ENCODE assay signal across 26 cellular contexts in the genomic region with DNA sequence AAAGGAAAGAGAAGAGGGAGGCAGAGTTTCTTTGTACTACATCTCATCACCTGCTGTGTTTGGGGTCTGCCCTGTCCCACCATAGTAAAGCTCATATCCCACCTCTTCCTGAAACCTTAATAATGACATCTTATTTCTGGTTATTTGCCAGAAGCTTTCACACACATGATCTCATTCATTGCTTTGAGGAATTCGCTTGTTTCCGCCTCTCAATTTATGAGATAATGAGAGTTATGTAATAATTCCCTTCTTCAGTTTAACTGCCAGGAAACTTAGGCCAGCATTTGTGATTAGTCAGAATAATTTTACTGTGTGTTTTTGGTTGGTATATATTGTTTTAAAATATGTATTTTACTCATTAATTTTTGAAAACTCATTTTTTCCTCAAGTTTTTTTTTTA.
A peak's percentile ranks its signal among the peaks of the same experiment; 100 is the strongest.
DNase-seq lines count a peak whose midpoint lies in the region; ATAC-seq and TF ChIP-seq lines count a peak whose summit lies in the region.
"Had no signal": no experiment of that assay in that cellular context is flagged by ENCODE, and none has a peak within 500 bp of the region (broad histone marks: within the 10 kb centered on the region; RNA-seq: fewer than 3 reads in every experiment).

No MANE protein-coding gene starts in this region.

- ATAC-seq in GM21529 (IDR thresholded peaks at IDR 0.05; ENCODE audit: unreplicated experiment) (no peak), upper lobe of right lung (no peak), right lobe of liver (no peak)
- ATAC-seq: activated naive CD4-positive, alpha-beta T cell treated with anti-CD3 and anti-CD28 coated beads, Interleukin-2, amount 50 U/mL, for 72 hours; left colon; stimulated activated effector memory CD8-positive, alpha-beta T cell treated with anti-CD3 and anti-CD28 coated beads, Interleukin-12 subunit alpha, Interleukin-12 subunit beta, amount 100 ng/mL, for 72 hours had no signal

- no peak overlapping the region for H3K18ac ChIP-seq in mesenchymal stem cell (ENCODE audit: low read depth in 1 of 2, low read length in 2 of 2)

- TF ChIP-seq CTCF in SU-DHL-6 (IDR thresholded peaks at IDR 0.05; ENCODE audit: insufficient read depth, low read length, poor library complexity, severe bottlenecking) (no peak), upper lobe of right lung (IDR thresholded peaks at IDR 0.05) (no peak), right lobe of liver (IDR thresholded peaks at IDR 0.05) (no peak)

- intact Hi-C loops in upper lobe of right lung (cut with DNase I) = no loop called here
- intact Hi-C loops in right lobe of liver (cut with DNase I) = no loop called here

- TF ChIP-seq POLR2A in right lobe of liver (IDR thresholded peaks at IDR 0.05) = no peak

- H3K9ac ChIP-seq in SU-DHL-6 (ENCODE audit: low read length) (no peak overlapping the region), mesenchymal stem cell (ENCODE audit: low read length) (no peak overlapping the region)

- H3F3A ChIP-seq in SU-DHL-6 (ENCODE audit: insufficient read depth) = peaks cover 28% of the 10 kb centered on the region; the same call in 1 of the 2 replicates

- no peak overlapping the region for H2BK120ac ChIP-seq in mesenchymal stem cell (ENCODE audit: low read depth, low read length)

- H3K79me1 ChIP-seq in mesenchymal stem cell (replicated peaks; ENCODE audit: low read length, poor library complexity, severe bottlenecking) = no peaks in the 10 kb centered on the region

- H2AFZ ChIP-seq in SU-DHL-6 (ENCODE audit: low read depth, low read length, severe bottlenecking) (no peak overlapping the region), mesenchymal stem cell (ENCODE audit: low read depth, low read length) (no peak overlapping the region)

- H2BK15ac ChIP-seq in mesenchymal stem cell (ENCODE audit: low read depth, poor library complexity, severe bottlenecking) = no peak overlapping the region

- no peaks in the 10 kb centered on the region for H3K36me3 ChIP-seq in SU-DHL-6 (ENCODE audit: low read length)
- H3K36me3 ChIP-seq in mesenchymal stem cell (ENCODE audit: control insufficient read depth in 1 of 2, insufficient read depth in 2 of 2, low read depth in 1 of 2, low read length in 2 of 2) = no peaks in the 10 kb centered on the region
- H3K36me3 ChIP-seq in upper lobe of right lung = no peaks in the 10 kb centered on the region
- H3K36me3 ChIP-seq in right lobe of liver = no peaks in the 10 kb centered on the region
- H3K36me3 ChIP-seq: breast epithelium, sigmoid colon, SJCRH30, transverse colon had no signal

- H2BK5ac ChIP-seq in mesenchymal stem cell (ENCODE audit: low read depth, low read length, poor library complexity, severe bottlenecking) = no peak overlapping the region

- H3K27ac ChIP-seq in SU-DHL-6 (ENCODE audit: low read depth, low read length) (peak overlapping the region; percentile 96), mesenchymal stem cell (ENCODE audit: low read length, poor library complexity, severe bottlenecking) (no peak overlapping the region), upper lobe of right lung (no peak overlapping the region), right lobe of liver (no peak overlapping the region)
- H3K27ac ChIP-seq: breast epithelium, SJCRH30 had no signal

- H3K23ac ChIP-seq in mesenchymal stem cell (ENCODE audit: low read length in 2 of 2) = no peak overlapping the region

- H3K4me3 ChIP-seq in SU-DHL-6 (ENCODE audit: insufficient read depth, low read length, poor library complexity, severe bottlenecking) (no peak overlapping the region), mesenchymal stem cell (ENCODE audit: insufficient read depth in 1 of 2, low read depth in 1 of 2, low read length in 2 of 2) (no peak overlapping the region), upper lobe of right lung (no peak overlapping the region), right lobe of liver (no peak overlapping the region)
- H3K4me3 ChIP-seq: breast epithelium, sigmoid colon, SJCRH30, transverse colon had no signal

- DNase-seq in ELR (ENCODE audit: low read depth) = peak; percentile 46
- peak; percentile 66 for DNase-seq in MV-4-11 (lab: John Stamatoyannopoulos, UW)
- no peak for DNase-seq in mesenchymal stem cell
- no peak for DNase-seq in upper lobe of right lung
- no peak for DNase-seq in SKM-1 treated with dmso at 0.1 percent for 144 hours (lab: John Stamatoyannopoulos, UW; ENCODE audit: unreplicated experiment)
- DNase-seq in right lobe of liver = no peak
- DNase-seq: activated B cell treated with CpG ODN at 0.5 μM for 24 hours; activated CD4-positive, alpha-beta T cell treated with anti-CD3 and anti-CD28 coated beads, Interleukin-2, amount 10 ng/mL, durations not matched to agents 7 days and 5 days; C1 segment of cervical spinal cord; COR-L47; GOT3; immature natural killer cell; left colon; NCI-H1105 treated with DMSO at 0.1 percent for 48 hours; NCI-H187 treated with DMSO at 0.1 percent for 48 hours; NCI-H2171 treated with DMSO at 0.1 percent for 48 hours; NCI-H526 treated with DMSO at 0.1 percent for 48 hours; nephron progenitor cell; sigmoid colon; SJCRH30; transverse colon had no signal

- peak overlapping the region; percentile 4 to 80 for H2BK12ac ChIP-seq in mesenchymal stem cell (ENCODE audit: low read length in 2 of 2)

- H4K8ac ChIP-seq in mesenchymal stem cell (ENCODE audit: low read length) = no peak overlapping the region

- H3K4ac ChIP-seq in mesenchymal stem cell (ENCODE audit: low read depth in 1 of 2, low read length in 2 of 2) = peak overlapping the region in 1 of 2 experiments; percentile 40

- H2AK5ac ChIP-seq in mesenchymal stem cell (ENCODE audit: low read length, severe bottlenecking) = no peak overlapping the region

- H3K4me1 ChIP-seq in mesenchymal stem cell (ENCODE audit: control insufficient read depth, insufficient read depth, low read depth, low read length) (peaks cover 13% of the 10 kb centered on the region), upper lobe of right lung (peaks cover 13% of the 10 kb centered on the region), right lobe of liver (no peaks in the 10 kb centered on the region)
- H3K4me1 ChIP-seq: breast epithelium, SJCRH30 had no signal

- no peak overlapping the region for H3K14ac ChIP-seq in mesenchymal stem cell (ENCODE audit: low read length in 2 of 2)

- no peaks in the 10 kb centered on the region for H3K9me3 ChIP-seq in SU-DHL-6 (ENCODE audit: insufficient read depth, low read length)
- H3K9me3 ChIP-seq in mesenchymal stem cell (ENCODE audit: control insufficient read depth, low read length) = no peaks in the 10 kb centered on the region
- H3K9me3 ChIP-seq in upper lobe of right lung = no peaks in the 10 kb centered on the region
- H3K9me3 ChIP-seq in right lobe of liver = no peaks in the 10 kb centered on the region
- H3K9me3 ChIP-seq: breast epithelium, sigmoid colon, SJCRH30, transverse colon had no signal

- H3K27me3 ChIP-seq in SU-DHL-6 (ENCODE audit: low read length) (no peaks in the 10 kb centered on the region), mesenchymal stem cell (ENCODE audit: control insufficient read depth in 1 of 2, insufficient read depth in 1 of 2, low read length in 2 of 2) (no peaks in the 10 kb centered on the region), upper lobe of right lung (no peaks in the 10 kb centered on the region), right lobe of liver (no peaks in the 10 kb centered on the region)
- H3K27me3 ChIP-seq: breast epithelium, sigmoid colon, transverse colon had no signal

- H4K91ac ChIP-seq in mesenchymal stem cell (ENCODE audit: low read length) = no peak overlapping the region

- no CpG with 5 or more reads among the region's 2 CpGs for WGBS in mesenchymal stem cell
- 52% methylated on average over 2 of the region's 2 CpGs for WGBS in right lobe of liver (ENCODE audit: insufficient coverage, low coverage, low lambda C conversion rate, missing lambda C conversion rate)

- no peaks in the 10 kb centered on the region for H3K9me2 ChIP-seq in SU-DHL-6 (replicated peaks; ENCODE audit: insufficient read depth, low read length)

- no peaks in the 10 kb centered on the region for H3K79me2 ChIP-seq in SU-DHL-6 (ENCODE audit: insufficient read depth, low read length)

- no peaks in the 10 kb centered on the region for H4K20me1 ChIP-seq in SU-DHL-6 (ENCODE audit: low read depth, low read length)

- H3K4me2 ChIP-seq in SU-DHL-6 (ENCODE audit: low read depth, low read length, poor library complexity, severe bottlenecking) (no peak overlapping the region), mesenchymal stem cell (ENCODE audit: low read length, poor library complexity, severe bottlenecking) (no peak overlapping the region)

Comparison
In these comparisons a context has a peak if more than half of its experiments do, and no peak if none do; other contexts are left out.
1. DNase-seq: peak in ELR (single experiment) and MV-4-11 (single experiment); none in mesenchymal stem cell (single experiment), upper lobe of right lung (single experiment), SKM-1 treated with dmso at 0.1 percent for 144 hours (single experiment) and right lobe of liver (0 of 3).